ENCODE assay signal across 1 cellular context in the genomic region with DNA sequence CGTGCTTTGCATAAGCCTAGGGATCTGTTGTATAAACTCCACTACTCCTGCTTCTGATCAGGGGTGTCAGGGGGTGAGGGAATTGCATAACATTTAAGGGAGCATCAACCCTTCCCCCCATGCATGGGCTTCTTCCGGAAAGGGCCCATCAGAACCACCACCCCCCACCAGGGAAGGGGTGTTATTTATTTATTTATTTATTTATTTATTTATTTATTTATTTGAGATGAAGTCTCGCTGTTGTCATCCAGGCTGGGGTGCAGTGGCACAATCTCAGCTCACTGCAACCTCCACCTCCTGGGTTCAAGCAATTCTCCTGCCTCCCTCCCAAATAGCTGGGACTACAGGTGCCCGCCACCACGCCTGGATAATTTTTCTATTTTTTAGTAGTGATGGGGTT.
TF ChIP-seq lines count a peak whose summit lies in the region.

No MANE protein-coding gene starts in this region.

TF ChIP-seq in HEK293, 187 proteins besides CTCF, POLR2A, EP300 and RAD21 (continued from another document):
- TF ChIP-seq, protein P1, sequence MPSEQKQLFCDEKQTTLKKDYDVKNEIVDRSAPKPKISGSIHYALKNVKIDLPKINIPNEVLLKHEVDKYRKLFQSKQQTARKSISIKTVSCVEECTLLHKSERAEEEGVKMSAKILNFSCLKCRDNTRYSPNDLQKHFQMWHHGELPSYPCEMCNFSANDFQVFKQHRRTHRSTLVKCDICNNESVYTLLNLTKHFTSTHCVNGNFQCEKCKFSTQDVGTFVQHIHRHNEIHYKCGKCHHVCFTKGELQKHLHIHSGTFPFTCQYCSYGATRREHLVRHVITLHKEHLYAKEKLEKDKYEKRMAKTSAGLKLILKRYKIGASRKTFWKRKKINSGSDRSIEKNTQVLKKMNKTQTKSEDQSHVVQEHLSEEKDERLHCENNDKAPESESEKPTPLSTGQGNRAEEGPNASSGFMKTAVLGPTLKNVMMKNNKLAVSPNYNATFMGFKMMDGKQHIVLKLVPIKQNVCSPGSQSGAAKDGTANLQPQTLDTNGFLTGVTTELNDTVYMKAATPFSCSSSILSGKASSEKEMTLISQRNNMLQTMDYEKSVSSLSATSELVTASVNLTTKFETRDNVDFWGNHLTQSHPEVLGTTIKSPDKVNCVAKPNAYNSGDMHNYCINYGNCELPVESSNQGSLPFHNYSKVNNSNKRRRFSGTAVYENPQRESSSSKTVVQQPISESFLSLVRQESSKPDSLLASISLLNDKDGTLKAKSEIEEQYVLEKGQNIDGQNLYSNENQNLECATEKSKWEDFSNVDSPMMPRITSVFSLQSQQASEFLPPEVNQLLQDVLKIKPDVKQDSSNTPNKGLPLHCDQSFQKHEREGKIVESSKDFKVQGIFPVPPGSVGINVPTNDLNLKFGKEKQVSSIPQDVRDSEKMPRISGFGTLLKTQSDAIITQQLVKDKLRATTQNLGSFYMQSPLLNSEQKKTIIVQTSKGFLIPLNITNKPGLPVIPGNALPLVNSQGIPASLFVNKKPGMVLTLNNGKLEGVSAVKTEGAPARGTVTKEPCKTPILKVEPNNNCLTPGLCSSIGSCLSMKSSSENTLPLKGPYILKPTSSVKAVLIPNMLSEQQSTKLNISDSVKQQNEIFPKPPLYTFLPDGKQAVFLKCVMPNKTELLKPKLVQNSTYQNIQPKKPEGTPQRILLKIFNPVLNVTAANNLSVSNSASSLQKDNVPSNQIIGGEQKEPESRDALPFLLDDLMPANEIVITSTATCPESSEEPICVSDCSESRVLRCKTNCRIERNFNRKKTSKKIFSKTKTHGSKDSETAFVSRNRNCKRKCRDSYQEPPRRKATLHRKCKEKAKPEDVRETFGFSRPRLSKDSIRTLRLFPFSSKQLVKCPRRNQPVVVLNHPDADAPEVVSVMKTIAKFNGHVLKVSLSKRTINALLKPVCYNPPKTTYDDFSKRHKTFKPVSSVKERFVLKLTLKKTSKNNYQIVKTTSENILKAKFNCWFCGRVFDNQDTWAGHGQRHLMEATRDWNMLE (tag by site-specific recombination; conservative IDR thresholded peaks at IDR 0.05; ENCODE audit: low read depth) = peak; percentile 60; the same call in 1 of the 2 replicates
- peak; percentile 47; the same call in 1 of the 2 replicates for TF ChIP-seq ZNF202 (tag by site-specific recombination; IDR thresholded peaks at IDR 0.05; ENCODE audit: borderline replicate concordance)
- peak; percentile 33 for TF ChIP-seq ZBTB11 (tag by site-specific recombination; conservative IDR thresholded peaks at IDR 0.05; ENCODE audit: low read depth)
- 0 out of 2 replicates have a peak, but pooled peaks have one; percentile 21 for TF ChIP-seq ZNF433 (tag by site-specific recombination; IDR thresholded peaks at IDR 0.05; ENCODE audit: low read depth)
- TF ChIP-seq ZNF266 (tag by site-specific recombination; IDR thresholded peaks at IDR 0.05; ENCODE audit: low read depth) = peak; percentile 28; the same call in 1 of the 2 replicates
- TF ChIP-seq ZXDB (tag by site-specific recombination; IDR thresholded peaks at IDR 0.05) = 0 out of 2 replicates have a peak, but pooled peaks have one; percentile 28
- TF ChIP-seq ZNF426 (tag by site-specific recombination; IDR thresholded peaks at IDR 0.05) = peak; percentile 64
- 0 out of 2 replicates have a peak, but pooled peaks have one; percentile 20 for TF ChIP-seq ZNF560 (tag by site-specific recombination; IDR thresholded peaks at IDR 0.05; ENCODE audit: borderline replicate concordance)
- peak; percentile 34; the same call in 1 of the 2 replicates for TF ChIP-seq ZNF140 (tag by site-specific recombination; IDR thresholded peaks at IDR 0.05)
- peak; percentile 24; the same call in 1 of the 2 replicates for TF ChIP-seq ZBTB8A (tag by site-specific recombination; IDR thresholded peaks at IDR 0.05)
- TF ChIP-seq ZNF394 (tag by site-specific recombination; IDR thresholded peaks at IDR 0.05; ENCODE audit: borderline replicate concordance) = peak; percentile 74; the same call in 1 of the 2 replicates
